In genomic region chr12:2582631-2583616, GRCh38 we compare ENCODE assay signal across 8 cellular contexts.
DNase-seq lines count a peak whose midpoint lies in the region; ATAC-seq and TF ChIP-seq lines count a peak whose summit lies in the region.

No MANE protein-coding gene starts in this region.

- intact Hi-C loops in thyroid gland (cut with DNase I): loop anchor here (10.0 kb wide), 2 partner anchors 88 to 528 kb away; partner anchors contain the start of gene CACNA1C

- peaks cover 19 to 66% (median 36%) of the 10 kb centered on the region in 5 donors for H3K27me3 Mint-ChIP-seq in naive thymus-derived CD8-positive, alpha-beta T cell

- peaks cover 0 to 8% (median 4%) of the 10 kb centered on the region in 4 donors for H3K4me1 Mint-ChIP-seq in naive thymus-derived CD8-positive, alpha-beta T cell

- H3K9ac ChIP-seq in fibroblast of lung (ENCODE audit: insufficient read depth, low read length): no peak overlapping the region

- H3K27me3 ChIP-seq in AG04450 (ENCODE audit: control insufficient read depth, insufficient read depth, low read length) (no peaks in the 10 kb centered on the region), fibroblast of lung (ENCODE audit: control insufficient read depth, insufficient read depth, low read length) (no peaks in the 10 kb centered on the region), thyroid gland (no peaks in the 10 kb centered on the region)

- H3K36me3 ChIP-seq in fibroblast of lung (ENCODE audit: control insufficient read depth, insufficient read depth, low read length): peaks cover 2% of the 10 kb centered on the region
- H3K36me3 ChIP-seq in thyroid gland: no peaks in the 10 kb centered on the region

- no peak overlapping the region for H2AFZ ChIP-seq in fibroblast of lung (ENCODE audit: low read length)

- TF ChIP-seq CTCF in AG04450 (IDR thresholded peaks at IDR 0.05; ENCODE audit: low read depth, low read length) (peak; percentile 74), GM13977 (IDR thresholded peaks at IDR 0.05; ENCODE audit: extremely low read depth, insufficient read depth, missing control alignments) (peak; percentile 96), fibroblast of lung (conservative IDR thresholded peaks at IDR 0.05 in 1 of 2, IDR thresholded peaks at IDR 0.05 in 1 of 2; ENCODE audit: low read depth in 1 of 2, low read length in 2 of 2) (peak; percentile 41 to 76), thyroid gland (IDR thresholded peaks at IDR 0.05) (peak; percentile 50 to 97 (median 94))

- no peak overlapping the region for H3K4me3 ChIP-seq in AG04450 (ENCODE audit: low read depth, low read length)
- no peak overlapping the region for H3K4me3 ChIP-seq in fibroblast of lung (replicated peaks in 1 of 4; ENCODE audit: control extremely low read depth in 1 of 4, insufficient read depth in 1 of 4, low read depth in 3 of 4, low read length in 4 of 4)
- no peak overlapping the region for H3K4me3 ChIP-seq in thyroid gland (replicated peaks in 1 of 3)

- no peak for DNase-seq in AG04450 (ENCODE audit: low read depth, low spot score)
- DNase-seq in GM13977 (ENCODE audit: low spot score): peak; percentile 86
- peak; percentile 15 for DNase-seq in NCI-H748 treated with DMSO at 0.1 percent for 48 hours (lab: John Stamatoyannopoulos, UW)
- DNase-seq in activated T-cell treated with anti-CD3 and anti-CD28 coated beads, Interleukin-2, amount 50 U/mL, for 1 hour: peak; percentile 36
- peak; percentile 32 to 45 for DNase-seq in fibroblast of lung (ENCODE audit: low read depth in 2 of 2)
- peak in 9 of 10 donors; percentile 4 to 49 (median 28) for DNase-seq in naive thymus-derived CD8-positive, alpha-beta T cell
- DNase-seq in thyroid gland: peak; percentile 66 to 69

- H3K27ac ChIP-seq in AG04450 (ENCODE audit: low read depth, low read length) (no peak overlapping the region), fibroblast of lung (ENCODE audit: insufficient read depth, low read length) (no peak overlapping the region), thyroid gland (no peak overlapping the region)

- H3K9me3 ChIP-seq in AG04450 (ENCODE audit: control insufficient read depth, insufficient read depth, low read length) (no peaks in the 10 kb centered on the region; the same call in 1 of the 2 replicates), fibroblast of lung (ENCODE audit: control insufficient read depth, insufficient read depth, low read depth, low read length) (no peaks in the 10 kb centered on the region), thyroid gland (no peaks in the 10 kb centered on the region)

- in situ Hi-C loops in GM13977 (cut with MboI; ENCODE audit: low pct_unique_long_range_greater_than_20kb, low sequenced_read_pairs, unreplicated experiment): loop anchor here (10.0 kb wide), 1 partner anchor 528 kb away; the partner anchor contains the start of gene CACNA1C

- peak overlapping the region in 4 of 10 donors; percentile 26 to 40 (median 34) for H3K4me3 Mint-ChIP-seq in naive thymus-derived CD8-positive, alpha-beta T cell

- 19 to 56% methylated on average over 10 to 30 of the region's 48 CpGs for WGBS in thyroid gland, 2 donors

- H3K4me1 ChIP-seq in fibroblast of lung (ENCODE audit: control insufficient read depth, extremely low read depth, insufficient read depth, low read length) (peaks cover 2% of the 10 kb centered on the region), thyroid gland (peaks cover 15 to 24% of the 10 kb centered on the region in 2 donors)

- no peaks in the 10 kb centered on the region for H3K36me3 Mint-ChIP-seq in naive thymus-derived CD8-positive, alpha-beta T cell

- H3K27ac Mint-ChIP-seq in naive thymus-derived CD8-positive, alpha-beta T cell: no peak overlapping the region

- no peak for TF ChIP-seq POLR2A in thyroid gland (IDR thresholded peaks at IDR 0.05)

- peak; percentile 52 to 66 for ATAC-seq in naive thymus-derived CD8-positive, alpha-beta T cell
- no peak for ATAC-seq in HG03460 (IDR thresholded peaks at IDR 0.05; ENCODE audit: unreplicated experiment)

- H3K4me2 ChIP-seq in fibroblast of lung (ENCODE audit: extremely low read depth, insufficient read depth, low read length): peak overlapping the region; percentile 63

- H3K79me2 ChIP-seq in fibroblast of lung (ENCODE audit: control insufficient read depth, insufficient read depth, low read length): no peaks in the 10 kb centered on the region

- no peaks in the 10 kb centered on the region for H4K20me1 ChIP-seq in fibroblast of lung (ENCODE audit: control insufficient read depth, extremely low read depth, insufficient read depth, low read length)

- CTCF ChIA-PET in AG04450 (lab: Charles Lee): interaction anchor here (0.5 to 2.3 kb wide), 35 partner anchors 8 to 785 kb away, joined by 3 to 11 read pairs (median 3); no protein-coding TSS in a partner anchor

- POLR2A ChIA-PET in AG04450 (lab: Yijun Ruan, JAX): no interaction called here
- POLR2A ChIA-PET in naive thymus-derived CD8-positive, alpha-beta T cell (lab: Charles Lee): no interaction called here

- H3K9me3 Mint-ChIP-seq in naive thymus-derived CD8-positive, alpha-beta T cell: no peaks in the 10 kb centered on the region
